Comparison of ENCODE assay signal across 25 cellular contexts in the genomic region with DNA sequence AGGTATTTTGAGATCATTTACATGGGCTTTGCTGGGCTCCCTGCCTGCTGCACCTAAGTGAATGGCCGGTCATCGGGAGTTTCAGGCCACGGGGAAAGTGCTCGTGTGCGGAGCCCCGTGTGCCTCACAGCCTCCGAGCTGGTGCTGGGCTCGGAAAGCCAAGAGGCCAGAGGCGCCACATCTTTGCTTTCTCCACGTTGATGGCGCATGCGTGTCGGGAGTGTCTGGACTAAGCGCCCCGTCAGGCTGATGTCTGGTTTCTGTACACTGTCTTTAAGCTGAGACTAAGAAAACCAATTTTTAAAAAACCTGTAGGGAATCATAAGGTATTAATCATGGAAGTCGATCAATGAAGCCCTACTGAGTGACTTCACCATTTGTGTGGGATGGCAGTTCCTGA.
"Had no signal": no experiment of that assay in that cellular context is flagged by ENCODE, and none has a peak within 500 bp of the region (broad histone marks: within the 10 kb centered on the region; RNA-seq: fewer than 3 reads in every experiment).

No MANE protein-coding gene starts in this region.

- H3K27ac ChIP-seq: brain microvascular endothelial cell, cardiac muscle cell, VCaP had no signal

- H3K4me3 Mint-ChIP-seq: activated CD4-positive, alpha-beta memory T cell treated with anti-CD3 and anti-CD28 coated beads, Interleukin-2, amount 10 ng/mL, durations not matched to agents 7 days and 5 days; activated CD4-positive, alpha-beta T cell treated with anti-CD3 and anti-CD28 coated beads for 36 hours; activated naive CD8-positive, alpha-beta T cell; T-cell had no signal

- H3K27me3 ChIP-seq: brain microvascular endothelial cell, cardiac muscle cell had no signal

- H3K36me3 ChIP-seq: cardiac muscle cell had no signal

- H3K4me1 Mint-ChIP-seq: activated CD4-positive, alpha-beta memory T cell treated with anti-CD3 and anti-CD28 coated beads, Interleukin-2, amount 10 ng/mL, durations not matched to agents 7 days and 5 days; T-cell had no signal

- H3K27me3 Mint-ChIP-seq: activated CD4-positive, alpha-beta memory T cell treated with anti-CD3 and anti-CD28 coated beads, Interleukin-2, amount 10 ng/mL, durations not matched to agents 7 days and 5 days; activated CD4-positive, alpha-beta T cell treated with anti-CD3 and anti-CD28 coated beads for 36 hours; activated naive CD8-positive, alpha-beta T cell; T-cell had no signal

- H3K27ac Mint-ChIP-seq: activated CD4-positive, alpha-beta memory T cell treated with anti-CD3 and anti-CD28 coated beads, Interleukin-2, amount 10 ng/mL, durations not matched to agents 7 days and 5 days; activated CD4-positive, alpha-beta T cell treated with anti-CD3 and anti-CD28 coated beads for 36 hours; activated naive CD8-positive, alpha-beta T cell; activated T-helper 2 cell treated with anti-CD3 and anti-CD28 coated beads, Interferon-gamma antibody, Interleukin-2, Interleukin-4, amounts not matched to agents 10 μg/mL and 5 μg/mL and 100 μg/mL, durations not matched to agents 14 hours and 24 hours and 36 hours had no signal

- DNase-seq: activated CD4-positive, alpha-beta memory T cell treated with anti-CD3 and anti-CD28 coated beads, Interleukin-2, amount 10 ng/mL, durations not matched to agents 7 days and 5 days; activated CD4-positive, alpha-beta T cell treated with anti-CD3 and anti-CD28 coated beads for 36 hours; activated CD4-positive, alpha-beta T cell treated with anti-CD3 and anti-CD28 coated beads, Interleukin-2, amount 50 U/mL, for 1 hour; activated gamma-delta T cell treated with Interleukin-2 at 50 U/mL for 16 hours; activated T-cell treated with anti-CD3 and anti-CD28 coated beads for 4 hours; activated T-cell treated with anti-CD3 and anti-CD28 coated beads, Interleukin-2, amount 50 U/mL, for 48 hours; amygdala; brain microvascular endothelial cell; cerebellar nuclear complex; Karpas-422; MM.1S; NCI-H1048; NCI-H146; NCI-H1930; NCI-H2227 treated with DMSO at 0.1 percent for 48 hours; NCI-H446 treated with DMSO at 0.1 percent for 48 hours; NCI-H524 treated with DMSO at 0.1 percent for 48 hours; NCI-H748 treated with DMSO at 0.1 percent for 48 hours; PC-3; SHP77 treated with DMSO at 0.1 percent for 48 hours; T-cell had no signal

- H3K9me3 Mint-ChIP-seq: activated CD4-positive, alpha-beta memory T cell treated with anti-CD3 and anti-CD28 coated beads, Interleukin-2, amount 10 ng/mL, durations not matched to agents 7 days and 5 days; activated T-helper 2 cell treated with anti-CD3 and anti-CD28 coated beads, Interferon-gamma antibody, Interleukin-2, Interleukin-4, amounts not matched to agents 10 μg/mL and 5 μg/mL and 100 μg/mL, durations not matched to agents 14 hours and 24 hours and 36 hours; T-cell had no signal

- ATAC-seq: activated CD4-positive, alpha-beta T cell treated with anti-CD3 and anti-CD28 coated beads for 36 hours; PC-3; T-cell had no signal

- H3K4me3 ChIP-seq: cardiac muscle cell had no signal
